Comparison of ENCODE assay signal across 10 cellular contexts in genomic region chr2:19357383-19358241, GRCh38. TPM values are rescaled to one million over a fixed set of nuclear protein-coding genes. Genes with fewer than 3 reads are reported as not detected.
A peak's percentile ranks its signal among the peaks of the same experiment; 100 is the strongest.
DNase-seq lines count a peak whose midpoint lies in the region; TF ChIP-seq lines count a peak whose summit lies in the region.
"Had no signal": no experiment of that assay in that cellular context is flagged by ENCODE, and none has a peak within 500 bp of the region (broad histone marks: within the 10 kb centered on the region; RNA-seq: fewer than 3 reads in every experiment).

No MANE protein-coding gene starts in this region.

- no peaks in the 10 kb centered on the region for H3K9me3 ChIP-seq in iPS-15b (ENCODE audit: control insufficient read depth, insufficient read depth, low read length)
- H3K9me3 ChIP-seq in spleen = peaks cover 0 to 4% (median 0%) of the 10 kb centered on the region in 8 donors
- no peaks in the 10 kb centered on the region for H3K9me3 ChIP-seq in OCI-LY7 (ENCODE audit: low read length)

- peaks cover 97% of the 10 kb centered on the region for H3K27me3 ChIP-seq in iPS-15b (ENCODE audit: control insufficient read depth, insufficient read depth, low read length)
- H3K27me3 ChIP-seq in spleen (replicated peaks in 1 of 7) = peaks cover 9 to 99% (median 91%) of the 10 kb centered on the region in 7 donors

- peak overlapping the region; percentile 22 for H3K4me3 Mint-ChIP-seq in activated T-helper 1 cell treated with anti-CD3 and anti-CD28 coated beads, Interleukin-12 subunit alpha, Interleukin-12 subunit beta, Interleukin-2, Interleukin-4 antibody, amounts not matched to agents 30 ng/mL and 10 ng/mL and 1 ng/mL, durations not matched to agents 14 hours and 24 hours and 36 hours

- POLR2A ChIA-PET in OCI-LY7 (lab: Charles Lee) = no interaction called here

- H3K27ac ChIP-seq in spleen = no peak overlapping the region
- no peak overlapping the region for H3K27ac ChIP-seq in OCI-LY7 (ENCODE audit: low read depth, low read length, poor library complexity, severe bottlenecking)
- H3K27ac ChIP-seq: 22Rv1 had no signal

- H3K27me3 Mint-ChIP-seq in activated T-helper 1 cell treated with anti-CD3 and anti-CD28 coated beads, Interleukin-12 subunit alpha, Interleukin-12 subunit beta, Interleukin-2, Interleukin-4 antibody, amounts not matched to agents 30 ng/mL and 10 ng/mL and 1 ng/mL, durations not matched to agents 14 hours and 24 hours and 36 hours (ENCODE audit: insufficient read depth) = peaks cover 90% of the 10 kb centered on the region

- peak; percentile 61 for DNase-seq in DMS 273 (lab: John Stamatoyannopoulos, UW; ENCODE audit: unreplicated experiment)
- DNase-seq in DMS 273 treated with DMSO at 0.1 percent for 48 hours (lab: John Stamatoyannopoulos, UW) = no peak
- DNase-seq in activated T-helper 1 cell treated with anti-CD3 and anti-CD28 coated beads, Interleukin-12 subunit alpha, Interleukin-12 subunit beta, Interleukin-2, Interleukin-4 antibody, amounts not matched to agents 30 ng/mL and 10 ng/mL and 1 ng/mL, durations not matched to agents 14 hours and 24 hours and 36 hours (ENCODE audit: low spot score) = no peak
- DNase-seq in spleen = no peak
- no peak for DNase-seq in OCI-LY7 (ENCODE audit: low spot score)
- no peak for DNase-seq in cerebellum (ENCODE audit: low spot score)
- DNase-seq in SKM-1 (lab: John Stamatoyannopoulos, UW; ENCODE audit: unreplicated experiment) = no peak

- H3K4me2 ChIP-seq in OCI-LY7 (ENCODE audit: low read length) = no peak overlapping the region

- no peak for TF ChIP-seq CTCF in spleen (IDR thresholded peaks at IDR 0.05 in 8 of 11, conservative IDR thresholded peaks at IDR 0.05 in 3 of 11)
- TF ChIP-seq CTCF in OCI-LY7 (conservative IDR thresholded peaks at IDR 0.05; ENCODE audit: low read length) = no peak

- peaks cover 7% of the 10 kb centered on the region for H3K4me1 ChIP-seq in iPS-15b (ENCODE audit: control insufficient read depth, insufficient read depth, low read length)
- peaks cover 15 to 57% (median 48%) of the 10 kb centered on the region in 6 donors for H3K4me1 ChIP-seq in spleen
- H3K4me1 ChIP-seq in OCI-LY7 (ENCODE audit: insufficient read depth, low read length, poor library complexity, severe bottlenecking) = no peaks in the 10 kb centered on the region

- H3K9ac ChIP-seq in iPS-15b (ENCODE audit: low read depth, low read length) = no peak overlapping the region

- H3K9me2 ChIP-seq in OCI-LY7 (ENCODE audit: insufficient read depth, low read length) = no peaks in the 10 kb centered on the region

- WGBS in spleen, 5 donors = 6 to 7% (median 6%) methylated on average over 43 to 45 of the region's 45 CpGs

- peaks cover 27% of the 10 kb centered on the region for H3K4me1 Mint-ChIP-seq in activated T-helper 1 cell treated with anti-CD3 and anti-CD28 coated beads, Interleukin-12 subunit alpha, Interleukin-12 subunit beta, Interleukin-2, Interleukin-4 antibody, amounts not matched to agents 30 ng/mL and 10 ng/mL and 1 ng/mL, durations not matched to agents 14 hours and 24 hours and 36 hours (ENCODE audit: low read depth)

- no peaks in the 10 kb centered on the region for H4K20me1 ChIP-seq in OCI-LY7 (ENCODE audit: insufficient read depth, low read length)

- no peak overlapping the region for H2AFZ ChIP-seq in OCI-LY7 (ENCODE audit: low read length)

- CTCF ChIA-PET in OCI-LY7 (lab: Charles Lee; ENCODE audit: unreplicated experiment) = no interaction called here

- no peaks in the 10 kb centered on the region for H3K79me2 ChIP-seq in OCI-LY7 (ENCODE audit: insufficient read depth, low read depth, low read length)

- intact Hi-C loops in activated T-helper 1 cell treated with anti-CD3 and anti-CD28 coated beads, Interleukin-12 subunit alpha, Interleukin-12 subunit beta, Interleukin-2, Interleukin-4 antibody, amounts not matched to agents 30 ng/mL and 10 ng/mL and 1 ng/mL, durations not matched to agents 14 hours and 24 hours and 36 hours (cut with micrococcal nuclease) = loop anchor here (10.0 kb wide), 1 partner anchor 1483 kb away; the partner anchor contains the start of gene KCNS3
- intact Hi-C loops in spleen (cut with DNase I; ENCODE audit: low total_unique reads) = no loop called here
- intact Hi-C loops in OCI-LY7 (cut with micrococcal nuclease; ENCODE audit: unreplicated experiment) = no loop called here

- no peaks in the 10 kb centered on the region for H3K9me3 Mint-ChIP-seq in activated T-helper 1 cell treated with anti-CD3 and anti-CD28 coated beads, Interleukin-12 subunit alpha, Interleukin-12 subunit beta, Interleukin-2, Interleukin-4 antibody, amounts not matched to agents 30 ng/mL and 10 ng/mL and 1 ng/mL, durations not matched to agents 14 hours and 24 hours and 36 hours

- BruUV-seq in OCI-LY7 (replicated peaks; lab: Mats Ljungman, UMichigan) = no TSS peak

- H3K27ac Mint-ChIP-seq in activated T-helper 1 cell treated with anti-CD3 and anti-CD28 coated beads, Interleukin-12 subunit alpha, Interleukin-12 subunit beta, Interleukin-2, Interleukin-4 antibody, amounts not matched to agents 30 ng/mL and 10 ng/mL and 1 ng/mL, durations not matched to agents 14 hours and 24 hours and 36 hours = peak overlapping the region; percentile 52

- H3K36me3 Mint-ChIP-seq in activated T-helper 1 cell treated with anti-CD3 and anti-CD28 coated beads, Interleukin-12 subunit alpha, Interleukin-12 subunit beta, Interleukin-2, Interleukin-4 antibody, amounts not matched to agents 30 ng/mL and 10 ng/mL and 1 ng/mL, durations not matched to agents 14 hours and 24 hours and 36 hours (ENCODE audit: low read depth) = peaks cover 1% of the 10 kb centered on the region

- H3K36me3 ChIP-seq in iPS-15b (ENCODE audit: control insufficient read depth, insufficient read depth, low read length) = no peaks in the 10 kb centered on the region
- H3K36me3 ChIP-seq in spleen = no peaks in the 10 kb centered on the region
- no peaks in the 10 kb centered on the region for H3K36me3 ChIP-seq in OCI-LY7 (ENCODE audit: insufficient read depth, low read length)

- H3K4me3 ChIP-seq in iPS-15b (ENCODE audit: low read depth, low read length) (peak overlapping the region; percentile 52), spleen (peak overlapping the region; percentile 24 to 68 (median 36)), OCI-LY7 (ENCODE audit: low read depth, low read length, poor library complexity, severe bottlenecking) (no peak overlapping the region)

- TF ChIP-seq POLR2A in spleen (IDR thresholded peaks at IDR 0.05) = no peak

RNA-seq across cellular contexts. Expression of gene OSR1, which starts 0.8 kb away (rescaled TPM):
- total RNA-seq in activated T-helper 1 cell treated with anti-CD3 and anti-CD28 coated beads, Interleukin-12 subunit alpha, Interleukin-12 subunit beta, Interleukin-2, Interleukin-4 antibody, amounts not matched to agents 30 ng/mL and 10 ng/mL and 1 ng/mL, durations not matched to agents 14 hours and 24 hours and 36 hours = not detected in 2 replicates
- total RNA-seq in spleen (under 1 TPM in 2 of 7 donors, not detected in 5; 0.23 to 0.32 TPM), OCI-LY7 (2022) (not detected in 2 replicates), cerebellum (8.7 TPM)
- 1 to 10 TPM in 1 of 3 donors, under 1 TPM in 2; 0.04 to 1.4 (median 0.13) TPM for polyA plus RNA-seq in spleen
- not detected in 2 replicates for total RNA-seq in OCI-LY7 (2014; rRNA removed; shearing (Covaris generic))
- total RNA-seq: T-helper 1 cell treated with Interleukin-12 subunit alpha and Interleukin-12 subunit beta and Interleukin-4 antibody, amounts not matched to agents 30 ng/mL and 1 ng/mL, for 36 hours had no signal
